ENCODE assay signal across 17 cellular contexts in genomic region chr16:86833136-86833535, GRCh38.
DNase-seq lines count a peak whose midpoint lies in the region; ATAC-seq and TF ChIP-seq lines count a peak whose summit lies in the region.
"Had no signal": no experiment of that assay in that cellular context is flagged by ENCODE, and none has a peak within 500 bp of the region (broad histone marks: within the 10 kb centered on the region; RNA-seq: fewer than 3 reads in every experiment).

No MANE protein-coding gene starts in this region.

- H3K4me1 Mint-ChIP-seq in activated naive CD8-positive, alpha-beta T cell treated with anti-CD3 and anti-CD28 coated beads, Interleukin-2, amount 50 U/mL, for 24 hours, result no peaks in the 10 kb centered on the region
- H3K4me1 Mint-ChIP-seq: activated B cell treated with CpG ODN at 0.5 μM for 24 hours had no signal

- no peak overlapping the region for H4K8ac ChIP-seq in neuronal stem cell (ENCODE audit: low read depth, low read length)

- intact Hi-C loops in left ventricle myocardium superior (cut with micrococcal nuclease), result no loop called here

- no peak overlapping the region for H3K27ac ChIP-seq in neuronal stem cell (replicated peaks; ENCODE audit: low read length)
- H3K27ac ChIP-seq: testis had no signal

- TF ChIP-seq CTCF in astrocyte of the spinal cord (IDR thresholded peaks at IDR 0.05; ENCODE audit: low read depth, low read length), result no peak

- no peak overlapping the region for H2BK5ac ChIP-seq in neuronal stem cell (ENCODE audit: low read length)

- no peaks in the 10 kb centered on the region for H3K79me1 ChIP-seq in neuronal stem cell (ENCODE audit: low read depth, low read length)

- no peak overlapping the region for H3K4ac ChIP-seq in neuronal stem cell (ENCODE audit: low read length)

- H3K4me3 Mint-ChIP-seq in activated naive CD8-positive, alpha-beta T cell treated with anti-CD3 and anti-CD28 coated beads, Interleukin-2, amount 50 U/mL, for 24 hours, result no peak overlapping the region
- H3K4me3 Mint-ChIP-seq: activated B cell treated with CpG ODN at 0.5 μM for 24 hours, T-helper 17 cell had no signal

- H2BK15ac ChIP-seq in neuronal stem cell (ENCODE audit: low read length), result no peak overlapping the region

- H3K14ac ChIP-seq in neuronal stem cell (ENCODE audit: low read length), result no peak overlapping the region

- in situ Hi-C loops in astrocyte of the spinal cord (cut with HindIII; ENCODE audit: low sequenced_read_pairs), result no loop called here

- DNase-seq in M059J (ENCODE audit: low read depth) (peak; percentile 15), astrocyte of the spinal cord (ENCODE audit: low read depth, low spot score) (peak; percentile 21), left ventricle myocardium superior (no peak), neuronal stem cell (ENCODE audit: low spot score) (no peak), T-helper 1 cell (no peak)
- DNase-seq in activated naive CD8-positive, alpha-beta T cell treated with anti-CD3 and anti-CD28 coated beads, Interleukin-2, amount 50 U/mL, for 24 hours, result no peak
- DNase-seq: activated B cell treated with CpG ODN at 0.5 μM for 24 hours, EL, NCI-H187, NCI-H446 treated with DMSO at 0.1 percent for 48 hours, SHP77, small intestine, T-helper 17 cell, testis had no signal

- H3K9me3 ChIP-seq in neuronal stem cell (replicated peaks in 1 of 2; ENCODE audit: control insufficient read depth in 2 of 2, insufficient read depth in 1 of 2, low read depth in 1 of 2, low read length in 2 of 2), result no peaks in the 10 kb centered on the region
- H3K9me3 ChIP-seq: testis had no signal

- H3K9ac ChIP-seq in neuronal stem cell (ENCODE audit: low read depth, low read length, poor library complexity), result no peak overlapping the region

- peak overlapping the region; percentile 71 for H2AK5ac ChIP-seq in neuronal stem cell (ENCODE audit: low read depth, low read length)

- H3K27ac Mint-ChIP-seq in activated naive CD8-positive, alpha-beta T cell treated with anti-CD3 and anti-CD28 coated beads, Interleukin-2, amount 50 U/mL, for 24 hours, result no peak overlapping the region
- H3K27ac Mint-ChIP-seq: activated B cell treated with CpG ODN at 0.5 μM for 24 hours, T-helper 17 cell had no signal

- no peak overlapping the region for H3K4me3 ChIP-seq in astrocyte of the spinal cord (ENCODE audit: low read depth, low read length)
- H3K4me3 ChIP-seq in neuronal stem cell (ENCODE audit: low read length in 2 of 2), result peak overlapping the region in 1 of 2 donors; percentile 52
- H3K4me3 ChIP-seq: gastroesophageal sphincter, testis had no signal

- H3K4me1 ChIP-seq in neuronal stem cell (ENCODE audit: control insufficient read depth in 2 of 2, insufficient read depth in 1 of 2, low read depth in 1 of 2, low read length in 2 of 2), result peaks cover 0 to 4% of the 10 kb centered on the region in 2 donors
- H3K4me1 ChIP-seq: testis had no signal

- H3K27me3 ChIP-seq in neuronal stem cell (ENCODE audit: control insufficient read depth in 3 of 3, insufficient read depth in 3 of 3, low read depth in 1 of 3, low read length in 3 of 3), result peaks cover 0 to 9% (median 0%) of the 10 kb centered on the region in 3 experiments
- H3K27me3 ChIP-seq: testis had no signal

- no peak overlapping the region for H2BK120ac ChIP-seq in neuronal stem cell (ENCODE audit: low read depth, low read length)

- H2AFZ ChIP-seq in neuronal stem cell (ENCODE audit: low read length), result no peak overlapping the region

- H4K91ac ChIP-seq in neuronal stem cell (ENCODE audit: low read depth, low read length, poor library complexity), result no peak overlapping the region

- H3K23ac ChIP-seq in neuronal stem cell (ENCODE audit: low read depth, low read length, poor library complexity), result no peak overlapping the region

- ATAC-seq in left ventricle myocardium superior, result peak; percentile 27
- no peak for ATAC-seq in activated naive CD8-positive, alpha-beta T cell treated with anti-CD3 and anti-CD28 coated beads, Interleukin-2, amount 50 U/mL, for 24 hours
- no peak for ATAC-seq in HG02678 (IDR thresholded peaks at IDR 0.05; ENCODE audit: unreplicated experiment)
- ATAC-seq in GM19351 (IDR thresholded peaks at IDR 0.05; ENCODE audit: unreplicated experiment), result no peak
- ATAC-seq: gastroesophageal sphincter, T-helper 17 cell had no signal

- no CpG with 5 or more reads among the region's 9 CpGs for WGBS in neuronal stem cell (ENCODE audit: extremely low coverage in 2 of 2, insufficient read length in 2 of 2, insufficient replicate concordance in 1 of 2), 2 donors

- no peaks in the 10 kb centered on the region for H3K36me3 Mint-ChIP-seq in activated naive CD8-positive, alpha-beta T cell treated with anti-CD3 and anti-CD28 coated beads, Interleukin-2, amount 50 U/mL, for 24 hours (ENCODE audit: low read depth)

- no peaks in the 10 kb centered on the region for H3K9me3 Mint-ChIP-seq in activated naive CD8-positive, alpha-beta T cell treated with anti-CD3 and anti-CD28 coated beads, Interleukin-2, amount 50 U/mL, for 24 hours
- H3K9me3 Mint-ChIP-seq: activated B cell treated with CpG ODN at 0.5 μM for 24 hours had no signal

- no peak overlapping the region for H2BK12ac ChIP-seq in neuronal stem cell (ENCODE audit: low read length)

- H3K18ac ChIP-seq in neuronal stem cell (ENCODE audit: low read length), result no peak overlapping the region

- peaks cover 16% of the 10 kb centered on the region for H3K27me3 Mint-ChIP-seq in activated naive CD8-positive, alpha-beta T cell treated with anti-CD3 and anti-CD28 coated beads, Interleukin-2, amount 50 U/mL, for 24 hours

- no peaks in the 10 kb centered on the region for H3K36me3 ChIP-seq in neuronal stem cell (replicated peaks in 1 of 2; ENCODE audit: control insufficient read depth in 2 of 2, insufficient read depth in 2 of 2, low read length in 2 of 2)
- H3K36me3 ChIP-seq: gastroesophageal sphincter had no signal

- no peak overlapping the region for H3K4me2 ChIP-seq in neuronal stem cell (ENCODE audit: insufficient read depth, low read length, poor library complexity, severe bottlenecking)

Comparison
In these comparisons a context has a peak if more than half of its experiments do, and no peak if none do; other contexts are left out.
1. DNase-seq: peak in M059J (single experiment) and astrocyte of the spinal cord (single experiment); none in left ventricle myocardium superior (single experiment), neuronal stem cell (single experiment), T-helper 1 cell (0 of 5) and activated naive CD8-positive, alpha-beta T cell treated with anti-CD3 and anti-CD28 coated beads, Interleukin-2, amount 50 U/mL, for 24 hours (single experiment).